Comparison of ENCODE assay signal across 10 cellular contexts in the genomic region with DNA sequence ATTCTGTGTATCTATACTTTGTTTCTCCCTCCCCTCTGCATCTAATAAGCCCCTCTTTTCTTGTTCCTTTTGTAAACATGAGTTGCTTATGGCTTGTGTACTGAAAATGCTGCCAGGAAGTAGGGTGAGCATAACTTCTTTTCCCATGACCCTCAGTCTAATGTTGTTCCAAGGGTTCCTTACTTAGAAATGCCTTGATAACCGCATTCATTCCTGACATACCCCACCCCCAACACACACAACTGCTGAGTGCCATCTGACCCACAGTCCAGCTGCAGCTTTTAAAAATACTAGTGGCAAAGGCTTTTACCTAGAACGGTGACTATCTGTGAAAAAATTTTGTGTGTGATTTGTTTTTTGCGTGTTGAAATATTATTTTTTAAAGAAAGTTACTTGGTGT. TPM values are rescaled to one million over a fixed set of nuclear protein-coding genes. Genes with fewer than 3 reads are reported as not detected.
DNase-seq lines count a peak whose midpoint lies in the region; ATAC-seq and TF ChIP-seq lines count a peak whose summit lies in the region.
"Had no signal": no experiment of that assay in that cellular context is flagged by ENCODE, and none has a peak within 500 bp of the region (broad histone marks: within the 10 kb centered on the region; RNA-seq: fewer than 3 reads in every experiment).

No MANE protein-coding gene starts in this region.

- H3K9me3 ChIP-seq in cardiac muscle cell (ENCODE audit: low read depth) = no peaks in the 10 kb centered on the region
- H3K9me3 ChIP-seq in psoas muscle = no peaks in the 10 kb centered on the region

- H3K27ac ChIP-seq in cardiac muscle cell = peak overlapping the region; percentile 99
- H3K27ac ChIP-seq in psoas muscle = peak overlapping the region; percentile 38
- H3K27ac ChIP-seq: epithelial cell of prostate had no signal

- H3K36me3 ChIP-seq in cardiac muscle cell = no peaks in the 10 kb centered on the region
- no peaks in the 10 kb centered on the region for H3K36me3 ChIP-seq in psoas muscle (ENCODE audit: insufficient read depth in 1 of 2, low read depth in 1 of 2)

- POLR2A ChIA-PET in GM10248 (lab: Yijun Ruan, JAX) = no interaction called here

- intact Hi-C loops in psoas muscle (cut with DNase I) = no loop called here

- ATAC-seq in psoas muscle = peak; percentile 54 to 92 (median 76)
- ATAC-seq in GM19324 (IDR thresholded peaks at IDR 0.05; ENCODE audit: low FRiP score, unreplicated experiment) = no peak

- H3K4me1 ChIP-seq in cardiac muscle cell (ENCODE audit: low read depth) = peaks cover 75% of the 10 kb centered on the region
- peaks cover 20% of the 10 kb centered on the region for H3K4me1 ChIP-seq in psoas muscle

- peak; percentile 91 for DNase-seq in EH (ENCODE audit: low read depth)
- DNase-seq in SW480 (ENCODE audit: low spot score) = peak; percentile 72
- DNase-seq in cardiac muscle cell (ENCODE audit: low read depth in 1 of 2, low spot score in 1 of 2) = peak; percentile 88 to 94
- no peak for DNase-seq in psoas muscle
- no peak for DNase-seq in activated CD4-positive, alpha-beta T cell treated with anti-CD3 and anti-CD28 coated beads, Interleukin-2, amount 50 U/mL, for 1 hour
- DNase-seq in GM10248 (ENCODE audit: extremely low spot score) = no peak
- no peak for DNase-seq in COR-L47 (lab: John Stamatoyannopoulos, UW)
- DNase-seq: stimulated activated CD4-positive, alpha-beta T cell treated with anti-CD3 and anti-CD28 coated beads, Interleukin-12 subunit alpha, Interleukin-12 subunit beta, amount 100 ng/mL, for 4 hours had no signal

- H3K27me3 ChIP-seq in cardiac muscle cell = no peaks in the 10 kb centered on the region
- no peaks in the 10 kb centered on the region for H3K27me3 ChIP-seq in psoas muscle (ENCODE audit: insufficient read depth in 3 of 3, low read length in 2 of 3)

- TF ChIP-seq CTCF in cardiac muscle cell (IDR thresholded peaks at IDR 0.05; ENCODE audit: low read depth, low read length) = no peak
- TF ChIP-seq CTCF in psoas muscle (IDR thresholded peaks at IDR 0.05) = no peak
- TF ChIP-seq CTCF in GM10248 (IDR thresholded peaks at IDR 0.05; ENCODE audit: control extremely low read depth, extremely low read depth, low read depth, missing control alignments) = no peak

- WGBS in psoas muscle, 3 donors = 11 to 20% (median 15%) methylated on average over 3 of the region's 3 CpGs

- H3K4me3 ChIP-seq in cardiac muscle cell (no peak overlapping the region), psoas muscle (no peak overlapping the region)

- CTCF ChIA-PET in GM10248 (lab: Yijun Ruan, JAX) = no interaction called here

RNA-seq across cellular contexts. Expression of gene ARHGAP42, which starts 52.5 kb away (rescaled TPM):
- total RNA-seq in cardiac muscle cell = 90.9 and 135 TPM in 2 replicates
- polyA plus RNA-seq in cardiac muscle cell = 64.8 and 91.3 TPM in 2 replicates
- total RNA-seq in psoas muscle = 10 to 100 TPM in 3 of 4 donors, 1 to 10 TPM in 1; 4.8 to 12.3 (median 11.5) TPM
- 1 to 10 TPM; 3.8 to 7.2 (median 4.2) TPM for polyA plus RNA-seq in psoas muscle

Comparison
In these comparisons a context has a peak if more than half of its experiments do, and no peak if none do; other contexts are left out.
1. DNase-seq: peak in EH (single experiment), SW480 (single experiment) and cardiac muscle cell (2 of 2); none in psoas muscle (0 of 2), activated CD4-positive, alpha-beta T cell treated with anti-CD3 and anti-CD28 coated beads, Interleukin-2, amount 50 U/mL, for 1 hour (single experiment), GM10248 (single experiment) and COR-L47 (single experiment).